Comparison of ENCODE assay signal across 9 cellular contexts in the genomic region with DNA sequence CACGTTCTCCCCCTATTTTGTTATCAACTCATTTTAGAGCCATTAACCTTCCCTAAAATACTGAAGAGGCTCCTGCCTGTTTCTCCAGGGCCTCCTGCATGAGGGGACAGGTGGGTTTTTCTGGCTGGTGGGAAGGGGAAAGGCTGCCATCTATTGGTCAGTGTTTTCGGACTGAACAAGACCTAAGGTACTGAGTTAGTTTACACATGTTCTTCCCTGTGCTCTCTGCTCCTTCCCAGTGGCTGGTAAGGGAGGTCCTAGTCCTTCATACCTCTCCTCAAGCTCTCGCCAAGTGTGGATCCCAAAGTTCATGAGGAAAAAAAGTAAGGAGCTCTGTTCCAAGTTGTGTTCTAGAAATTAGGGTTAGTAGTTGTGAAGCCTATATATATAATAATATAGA.
DNase-seq lines count a peak whose midpoint lies in the region; ATAC-seq and TF ChIP-seq lines count a peak whose summit lies in the region.
"Had no signal": no experiment of that assay in that cellular context is flagged by ENCODE, and none has a peak within 500 bp of the region (broad histone marks: within the 10 kb centered on the region; RNA-seq: fewer than 3 reads in every experiment).

No MANE protein-coding gene starts in this region.

- TF ChIP-seq POLR2A in tibial nerve (IDR thresholded peaks at IDR 0.05), result no peak

- no peak overlapping the region for H4K8ac ChIP-seq in mesenchymal stem cell (ENCODE audit: low read length)

- H3K18ac ChIP-seq in mesenchymal stem cell (ENCODE audit: low read depth in 1 of 2, low read length in 2 of 2), result no peak overlapping the region

- no peak overlapping the region for H3K4me2 ChIP-seq in mesenchymal stem cell (ENCODE audit: low read length, poor library complexity, severe bottlenecking)

- H3K4me3 ChIP-seq in mesenchymal stem cell (ENCODE audit: insufficient read depth in 1 of 2, low read depth in 1 of 2, low read length in 2 of 2), result no peak overlapping the region
- no peak overlapping the region for H3K4me3 ChIP-seq in tibial nerve

- no peak overlapping the region for H3K9ac ChIP-seq in mesenchymal stem cell (ENCODE audit: low read length)

- H3K79me1 ChIP-seq in mesenchymal stem cell (replicated peaks; ENCODE audit: low read length, poor library complexity, severe bottlenecking), result no peaks in the 10 kb centered on the region

- H3K4ac ChIP-seq in mesenchymal stem cell (ENCODE audit: low read depth in 1 of 2, low read length in 2 of 2), result no peak overlapping the region

- no peak overlapping the region for H2AK5ac ChIP-seq in mesenchymal stem cell (ENCODE audit: low read length, severe bottlenecking)

- H2BK5ac ChIP-seq in mesenchymal stem cell (ENCODE audit: low read depth, low read length, poor library complexity, severe bottlenecking), result no peak overlapping the region

- DNase-seq in NAMALWA (ENCODE audit: low spot score), result peak; percentile 14
- DNase-seq in SK-N-DZ (ENCODE audit: low spot score), result peak; percentile 51
- peak; percentile 41 for DNase-seq in mesenchymal stem cell
- DNase-seq in AG20443 (ENCODE audit: low spot score), result no peak
- no peak for DNase-seq in GOT3 (lab: John Stamatoyannopoulos, UW)
- no peak for DNase-seq in tibial nerve (ENCODE audit: low spot score in 2 of 2)
- no peak for DNase-seq in NK-92 treated with Interleukin-12 subunit alpha and Interleukin-12 subunit beta, amount 100 ng/mL, for 24 hours (lab: John Stamatoyannopoulos, UW)
- DNase-seq: activated B cell treated with CpG ODN at 0.5 μM for 24 hours had no signal

- H3K27ac ChIP-seq in mesenchymal stem cell (ENCODE audit: low read length, poor library complexity, severe bottlenecking) (no peak overlapping the region), tibial nerve (no peak overlapping the region)

- no peaks in the 10 kb centered on the region for H3K36me3 ChIP-seq in mesenchymal stem cell (ENCODE audit: control insufficient read depth in 1 of 2, insufficient read depth in 2 of 2, low read depth in 1 of 2, low read length in 2 of 2)
- no peaks in the 10 kb centered on the region for H3K36me3 ChIP-seq in tibial nerve

- no peak overlapping the region for H2BK12ac ChIP-seq in mesenchymal stem cell (ENCODE audit: low read length in 2 of 2)

- TF ChIP-seq EP300 in tibial nerve (IDR thresholded peaks at IDR 0.05), result no peak

- H3K27me3 ChIP-seq in mesenchymal stem cell (ENCODE audit: control insufficient read depth in 1 of 2, insufficient read depth in 1 of 2, low read length in 2 of 2), result no peaks in the 10 kb centered on the region
- no peaks in the 10 kb centered on the region for H3K27me3 ChIP-seq in tibial nerve

- H4K91ac ChIP-seq in mesenchymal stem cell (ENCODE audit: low read length), result no peak overlapping the region

- no CpG with 5 or more reads among the region's 3 CpGs for WGBS in mesenchymal stem cell
- WGBS in tibial nerve, 2 donors, result 34 to 40% methylated on average over 3 of the region's 3 CpGs

- H3K14ac ChIP-seq in mesenchymal stem cell (ENCODE audit: low read length in 2 of 2), result no peak overlapping the region

- no peak overlapping the region for H2BK120ac ChIP-seq in mesenchymal stem cell (ENCODE audit: low read depth, low read length)

- H3K23ac ChIP-seq in mesenchymal stem cell (ENCODE audit: low read length in 2 of 2), result no peak overlapping the region

- H3K4me1 ChIP-seq in mesenchymal stem cell (ENCODE audit: control insufficient read depth, insufficient read depth, low read depth, low read length) (no peaks in the 10 kb centered on the region), tibial nerve (no peaks in the 10 kb centered on the region)

- no peak for TF ChIP-seq CTCF in tibial nerve (IDR thresholded peaks at IDR 0.05)

- ATAC-seq in GM18498 (IDR thresholded peaks at IDR 0.05; ENCODE audit: unreplicated experiment), result peak; percentile 61

- peaks cover 3% of the 10 kb centered on the region for H3K9me3 ChIP-seq in mesenchymal stem cell (ENCODE audit: control insufficient read depth, low read length)
- peaks cover 0 to 2% (median 0%) of the 10 kb centered on the region in 4 donors for H3K9me3 ChIP-seq in tibial nerve

- H2AFZ ChIP-seq in mesenchymal stem cell (ENCODE audit: low read depth, low read length), result no peak overlapping the region

- H2BK15ac ChIP-seq in mesenchymal stem cell (ENCODE audit: low read depth, poor library complexity, severe bottlenecking), result no peak overlapping the region

Comparison
In these comparisons a context has a peak if more than half of its experiments do, and no peak if none do; other contexts are left out.
1. DNase-seq: peak in NAMALWA (single experiment), SK-N-DZ (single experiment) and mesenchymal stem cell (single experiment); none in AG20443 (single experiment), GOT3 (single experiment), tibial nerve (0 of 2) and NK-92 treated with Interleukin-12 subunit alpha and Interleukin-12 subunit beta, amount 100 ng/mL, for 24 hours (single experiment).